In genomic region chr2:27431395-27431794, GRCh38 we compare ENCODE assay signal across 2 cellular contexts.
TF ChIP-seq lines count a peak whose summit lies in the region.

No MANE protein-coding gene starts in this region.

TF ChIP-seq in K562, 482 proteins besides CTCF, POLR2A, EP300 and RAD21:
- no peak for TF ChIP-seq ZBTB12 (CRISPR knock-in tag; IDR thresholded peaks at IDR 0.05)
- TF ChIP-seq USF2 (CRISPR knock-in tag; IDR thresholded peaks at IDR 0.05), result peak; percentile 32; the same call in 1 of the 2 replicates
- no peak for TF ChIP-seq ZMIZ1 (IDR thresholded peaks at IDR 0.05; ENCODE audit: low read depth in 2 of 2, low read length in 2 of 2)
- TF ChIP-seq ZNF146 (CRISPR knock-in tag; IDR thresholded peaks at IDR 0.05; ENCODE audit: unreplicated experiment), result no peak
- TF ChIP-seq BHLHE40 (IDR thresholded peaks at IDR 0.05; ENCODE audit: low read length), result peak; percentile 15; the same call in 1 of the 2 replicates
- peak; percentile 79; the same call in 1 of the 2 replicates for TF ChIP-seq JUND (IDR thresholded peaks at IDR 0.05; ENCODE audit: borderline replicate concordance, low read depth, low read length)
- TF ChIP-seq JUND (tag; IDR thresholded peaks at IDR 0.05; ENCODE audit: borderline replicate concordance, low read depth, low read length), result peak; percentile 76
- no peak for TF ChIP-seq PML (IDR thresholded peaks at IDR 0.05; ENCODE audit: low read length)
- TF ChIP-seq ELF2 (CRISPR knock-in tag; IDR thresholded peaks at IDR 0.05), result no peak
- TF ChIP-seq MEIS2 (IDR thresholded peaks at IDR 0.05; ENCODE audit: partially characterized antibody), result peak; percentile 48
- no peak for TF ChIP-seq CHD1 (IDR thresholded peaks at IDR 0.05; ENCODE audit: low read length)
- TF ChIP-seq, protein P1, sequence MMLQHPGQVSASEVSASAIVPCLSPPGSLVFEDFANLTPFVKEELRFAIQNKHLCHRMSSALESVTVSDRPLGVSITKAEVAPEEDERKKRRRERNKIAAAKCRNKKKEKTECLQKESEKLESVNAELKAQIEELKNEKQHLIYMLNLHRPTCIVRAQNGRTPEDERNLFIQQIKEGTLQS (IDR thresholded peaks at IDR 0.05), result peak; percentile 95
- TF ChIP-seq, protein P1 (CRISPR knock-in tag; conservative IDR thresholded peaks at IDR 0.05), result no peak
- TF ChIP-seq, protein P2, sequence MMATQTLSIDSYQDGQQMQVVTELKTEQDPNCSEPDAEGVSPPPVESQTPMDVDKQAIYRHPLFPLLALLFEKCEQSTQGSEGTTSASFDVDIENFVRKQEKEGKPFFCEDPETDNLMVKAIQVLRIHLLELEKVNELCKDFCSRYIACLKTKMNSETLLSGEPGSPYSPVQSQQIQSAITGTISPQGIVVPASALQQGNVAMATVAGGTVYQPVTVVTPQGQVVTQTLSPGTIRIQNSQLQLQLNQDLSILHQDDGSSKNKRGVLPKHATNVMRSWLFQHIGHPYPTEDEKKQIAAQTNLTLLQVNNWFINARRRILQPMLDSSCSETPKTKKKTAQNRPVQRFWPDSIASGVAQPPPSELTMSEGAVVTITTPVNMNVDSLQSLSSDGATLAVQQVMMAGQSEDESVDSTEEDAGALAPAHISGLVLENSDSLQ (IDR thresholded peaks at IDR 0.05), result peak; percentile 62
- TF ChIP-seq CEBPG (CRISPR knock-in tag; IDR thresholded peaks at IDR 0.05), result no peak
- TF ChIP-seq CEBPG (tag; conservative IDR thresholded peaks at IDR 0.05 in 1 of 2, IDR thresholded peaks at IDR 0.05 in 1 of 2), result peak in 1 of 2 experiments; percentile 59; a peak in 1 of 4 replicates
- TF ChIP-seq JUN (IDR thresholded peaks at IDR 0.05; ENCODE audit: borderline replicate concordance, low read depth, low read length), result peak; percentile 87
- TF ChIP-seq JUN (CRISPR knock-in tag; IDR thresholded peaks at IDR 0.05; ENCODE audit: borderline replicate concordance), result no peak
- peak; percentile 79; the same call in 1 of the 2 replicates for TF ChIP-seq ATF7 (IDR thresholded peaks at IDR 0.05)
- TF ChIP-seq, protein P3, sequence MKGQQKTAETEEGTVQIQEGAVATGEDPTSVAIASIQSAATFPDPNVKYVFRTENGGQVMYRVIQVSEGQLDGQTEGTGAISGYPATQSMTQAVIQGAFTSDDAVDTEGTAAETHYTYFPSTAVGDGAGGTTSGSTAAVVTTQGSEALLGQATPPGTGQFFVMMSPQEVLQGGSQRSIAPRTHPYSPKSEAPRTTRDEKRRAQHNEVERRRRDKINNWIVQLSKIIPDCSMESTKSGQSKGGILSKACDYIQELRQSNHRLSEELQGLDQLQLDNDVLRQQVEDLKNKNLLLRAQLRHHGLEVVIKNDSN (CRISPR knock-in tag; IDR thresholded peaks at IDR 0.05), result peak; percentile 65

TF ChIP-seq in GM23338, 12 proteins besides CTCF, POLR2A, EP300 and RAD21:
- TF ChIP-seq REST (IDR thresholded peaks at IDR 0.05; ENCODE audit: unreplicated experiment), result no peak
- no peak for TF ChIP-seq STAT1 (IDR thresholded peaks at IDR 0.05; ENCODE audit: unreplicated experiment)
- TF ChIP-seq ETS1 (IDR thresholded peaks at IDR 0.05), result no peak
- TF ChIP-seq EZH2phosphoT487 (IDR thresholded peaks at IDR 0.05; ENCODE audit: unreplicated experiment), result no peak
